In the genomic region with DNA sequence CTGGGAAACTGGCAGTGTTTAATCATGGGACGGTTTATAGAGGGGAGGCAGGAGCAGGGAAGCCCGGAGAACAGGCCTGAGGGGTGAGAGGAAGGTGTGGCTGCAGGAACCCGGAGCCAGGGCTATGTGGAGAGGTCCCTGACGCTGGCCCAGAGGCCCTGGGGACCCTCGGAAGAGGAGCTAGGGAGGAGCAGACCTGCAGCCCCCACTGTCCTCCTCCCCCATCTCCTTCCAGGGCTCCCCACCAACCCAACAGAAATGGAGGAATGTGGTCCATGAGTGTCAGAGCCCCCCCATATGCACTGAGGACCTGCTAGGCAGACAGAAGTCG, we compare ENCODE assay signal across 14 cellular contexts. TPM values are rescaled to one million over a fixed set of nuclear protein-coding genes. Genes with fewer than 3 reads are reported as not detected.
DNase-seq lines count a peak whose midpoint lies in the region; ATAC-seq and TF ChIP-seq lines count a peak whose summit lies in the region.
"Had no signal": no experiment of that assay in that cellular context is flagged by ENCODE, and none has a peak within 500 bp of the region (broad histone marks: within the 10 kb centered on the region; RNA-seq: fewer than 3 reads in every experiment).

No MANE protein-coding gene starts in this region.

- H3K9me3 ChIP-seq in DND-41 (ENCODE audit: insufficient read depth, low read length, severe bottlenecking) (no peaks in the 10 kb centered on the region), tibial artery (no peaks in the 10 kb centered on the region)
- no peaks in the 10 kb centered on the region for H3K9me3 ChIP-seq in naive thymus-derived CD4-positive, alpha-beta T cell (ENCODE audit: control insufficient read depth in 2 of 3, low read length in 3 of 3)
- H3K9me3 ChIP-seq: mucosa of descending colon had no signal

- no peaks in the 10 kb centered on the region for H3K36me3 Mint-ChIP-seq in activated CD4-positive, alpha-beta T cell treated with anti-CD3 and anti-CD28 coated beads for 36 hours (ENCODE audit: low read depth)
- no peaks in the 10 kb centered on the region for H3K36me3 Mint-ChIP-seq in WTC11
- H3K36me3 Mint-ChIP-seq in naive thymus-derived CD4-positive, alpha-beta T cell: peaks cover 0 to 10% (median 5%) of the 10 kb centered on the region in 5 donors

- peak overlapping the region; percentile 49 for H3K4me2 ChIP-seq in DND-41 (ENCODE audit: insufficient read depth, low read length)

- H3K27ac Mint-ChIP-seq in activated CD4-positive, alpha-beta T cell treated with anti-CD3 and anti-CD28 coated beads for 36 hours: peak overlapping the region; percentile 63
- peak overlapping the region; percentile 76; the same call in 1 of the 2 replicates for H3K27ac Mint-ChIP-seq in WTC11
- peak overlapping the region; percentile 91 to 100 (median 98) for H3K27ac Mint-ChIP-seq in naive thymus-derived CD4-positive, alpha-beta T cell

- H3K4me1 ChIP-seq in DND-41 (ENCODE audit: insufficient read depth, low read length) (peaks cover 43% of the 10 kb centered on the region), tibial artery (peaks cover 0 to 15% (median 7%) of the 10 kb centered on the region in 4 donors)
- H3K4me1 ChIP-seq in naive thymus-derived CD4-positive, alpha-beta T cell (ENCODE audit: control insufficient read depth in 2 of 2, insufficient read depth in 2 of 2, low read length in 2 of 2): peaks cover 37 to 54% of the 10 kb centered on the region in 2 donors

- H4K20me1 ChIP-seq in DND-41 (ENCODE audit: insufficient read depth, low read length): no peaks in the 10 kb centered on the region

- H3K4me3 Mint-ChIP-seq in activated CD4-positive, alpha-beta T cell treated with anti-CD3 and anti-CD28 coated beads for 36 hours: peak overlapping the region; percentile 41
- H3K4me3 Mint-ChIP-seq in WTC11: no peak overlapping the region
- H3K4me3 Mint-ChIP-seq in naive thymus-derived CD4-positive, alpha-beta T cell: peak overlapping the region; percentile 82 to 96 (median 92)

- H3K4me3 ChIP-seq in DND-41 (ENCODE audit: low read depth in 1 of 2, low read length in 2 of 2): peak overlapping the region in 1 of 2 experiments; percentile 27; a peak in 1 of 4 replicates
- H3K4me3 ChIP-seq in naive thymus-derived CD4-positive, alpha-beta T cell (ENCODE audit: low read length): peak overlapping the region; percentile 73
- H3K4me3 ChIP-seq in tibial artery: no peak overlapping the region
- H3K4me3 ChIP-seq: mucosa of descending colon had no signal

- no peak for ATAC-seq in activated CD4-positive, alpha-beta T cell treated with anti-CD3 and anti-CD28 coated beads for 36 hours
- ATAC-seq in DND-41 (ENCODE audit: insufficient read depth, low read depth) (no peak), WTC11 (no peak)
- ATAC-seq in naive thymus-derived CD4-positive, alpha-beta T cell: no peak

- CTCF ChIA-PET in activated CD4-positive, alpha-beta T cell treated with anti-CD3 and anti-CD28 coated beads for 36 hours (lab: Charles Lee): interaction anchor here (0.6 to 4.3 kb wide), 29 partner anchors 8 to 618 kb away, joined by 3 to 24 read pairs (median 5); a partner anchor contains a TSS
- CTCF ChIA-PET in WTC11 (lab: Charles Lee): interaction anchor here (0.7 to 5.3 kb wide), 58 partner anchors 7 to 245 kb away, joined by 3 to 52 read pairs (median 6); a partner anchor contains a TSS
- CTCF ChIA-PET in naive thymus-derived CD4-positive, alpha-beta T cell (lab: Charles Lee): interaction anchor here (0.6 to 4.8 kb wide), 19 partner anchors 11 to 173 kb away, joined by 3 to 50 read pairs (median 5); a partner anchor contains a TSS

- H3K36me3 ChIP-seq in DND-41 (ENCODE audit: insufficient read depth, low read length) (no peaks in the 10 kb centered on the region; the same call in 1 of the 2 replicates), tibial artery (no peaks in the 10 kb centered on the region)
- H3K36me3 ChIP-seq in naive thymus-derived CD4-positive, alpha-beta T cell (ENCODE audit: control insufficient read depth in 2 of 3, insufficient read depth in 3 of 3, low read length in 3 of 3): peaks cover 0 to 24% (median 0%) of the 10 kb centered on the region in 3 experiments

- POLR2A ChIA-PET in activated CD4-positive, alpha-beta T cell treated with anti-CD3 and anti-CD28 coated beads for 36 hours (lab: Charles Lee): interaction anchor here (0.6 to 1.6 kb wide), 3 partner anchors 34 to 105 kb away, joined by 3 to 6 read pairs (median 4); no protein-coding TSS in a partner anchor
- POLR2A ChIA-PET in WTC11 (lab: Charles Lee): interaction anchor here (0.6 to 1.2 kb wide), 4 partner anchors 23 to 105 kb away, joined by 3 to 5 read pairs (median 4); a partner anchor contains a TSS
- POLR2A ChIA-PET in naive thymus-derived CD4-positive, alpha-beta T cell (lab: Charles Lee): interaction anchor here (0.6 to 4.6 kb wide), 28 partner anchors 8 to 533 kb away, joined by 3 to 26 read pairs (median 4); a partner anchor contains a TSS

- H3K79me2 ChIP-seq in DND-41 (ENCODE audit: insufficient read depth, low read length): peaks cover 4% of the 10 kb centered on the region

- DNase-seq in activated CD4-positive, alpha-beta T cell treated with anti-CD3 and anti-CD28 coated beads for 36 hours: no peak
- no peak for DNase-seq in activated CD4-positive, alpha-beta T cell treated with anti-CD3 and anti-CD28 coated beads for 1 hour
- no peak for DNase-seq in DND-41
- no peak for DNase-seq in WTC11 (ENCODE audit: low spot score)
- DNase-seq in naive thymus-derived CD4-positive, alpha-beta T cell: no peak
- DNase-seq in tibial artery: no peak
- no peak for DNase-seq in NCI-H1694 (lab: John Stamatoyannopoulos, UW)
- DNase-seq in NCI-H1105 treated with DMSO at 0.1 percent for 48 hours (lab: John Stamatoyannopoulos, UW): no peak
- DNase-seq: GDM1, NCI-H1436, NCI-H226 had no signal

- H3K27ac ChIP-seq in DND-41 (ENCODE audit: low read length) (peak overlapping the region; percentile 74), tibial artery (no peak overlapping the region)
- peak overlapping the region; percentile 87 for H3K27ac ChIP-seq in naive thymus-derived CD4-positive, alpha-beta T cell (ENCODE audit: low read depth, low read length)

- H3K9me3 Mint-ChIP-seq in activated CD4-positive, alpha-beta T cell treated with anti-CD3 and anti-CD28 coated beads for 36 hours (ENCODE audit: low read depth): no peaks in the 10 kb centered on the region
- H3K9me3 Mint-ChIP-seq in WTC11: no peaks in the 10 kb centered on the region
- H3K9me3 Mint-ChIP-seq in naive thymus-derived CD4-positive, alpha-beta T cell: peaks cover 0 to 6% (median 0%) of the 10 kb centered on the region in 11 donors

- no peaks in the 10 kb centered on the region for H3K27me3 ChIP-seq in DND-41 (ENCODE audit: insufficient read depth, low read length, poor library complexity)
- H3K27me3 ChIP-seq in naive thymus-derived CD4-positive, alpha-beta T cell (ENCODE audit: control insufficient read depth in 2 of 2, insufficient read depth in 2 of 2, low read length in 2 of 2): no peaks in the 10 kb centered on the region
- H3K27me3 ChIP-seq in tibial artery: peaks cover 0 to 23% of the 10 kb centered on the region in 2 donors

- H3K27me3 Mint-ChIP-seq in activated CD4-positive, alpha-beta T cell treated with anti-CD3 and anti-CD28 coated beads for 36 hours: no peaks in the 10 kb centered on the region
- no peaks in the 10 kb centered on the region for H3K27me3 Mint-ChIP-seq in WTC11 (ENCODE audit: low read depth)
- peaks cover 0 to 4% (median 0%) of the 10 kb centered on the region in 5 donors for H3K27me3 Mint-ChIP-seq in naive thymus-derived CD4-positive, alpha-beta T cell

- TF ChIP-seq CTCF in DND-41 (IDR thresholded peaks at IDR 0.05; ENCODE audit: borderline replicate concordance, extremely low read depth, low read length, poor library complexity, severe bottlenecking) (no peak), WTC11 (IDR thresholded peaks at IDR 0.05) (no peak), tibial artery (IDR thresholded peaks at IDR 0.05) (no peak)

- intact Hi-C loops in activated CD4-positive, alpha-beta T cell treated with anti-CD3 and anti-CD28 coated beads for 36 hours (cut with DNase I, micrococcal nuclease): loop anchor here (1.0 to 5.0 kb wide), 8 partner anchors 64 to 171 kb away; a partner anchor contains a TSS
- intact Hi-C loops in naive thymus-derived CD4-positive, alpha-beta T cell (cut with micrococcal nuclease): loop anchor here (1.0 to 10.0 kb wide), 25 partner anchors 8 to 1783 kb away; a partner anchor contains a TSS
- intact Hi-C loops in tibial artery (cut with DNase I; ENCODE audit: low total_unique reads): loop anchor here (10.0 kb wide), 1 partner anchor 173 kb away; no protein-coding TSS in a partner anchor

- H3K4me1 Mint-ChIP-seq in activated CD4-positive, alpha-beta T cell treated with anti-CD3 and anti-CD28 coated beads for 36 hours: peaks cover 47% of the 10 kb centered on the region
- H3K4me1 Mint-ChIP-seq in WTC11: peaks cover 30% of the 10 kb centered on the region
- peaks cover 28 to 63% (median 53%) of the 10 kb centered on the region in 7 donors for H3K4me1 Mint-ChIP-seq in naive thymus-derived CD4-positive, alpha-beta T cell

- H2AFZ ChIP-seq in DND-41 (ENCODE audit: low read depth, low read length): no peak overlapping the region

- H3K9ac ChIP-seq in DND-41 (ENCODE audit: low read depth, low read length): peak overlapping the region; percentile 19

TF ChIP-seq in WTC11, 78 proteins besides CTCF, POLR2A, EP300 and RAD21:
- TF ChIP-seq ZNF396 (CRISPR knock-in tag; IDR thresholded peaks at IDR 0.05; ENCODE audit: borderline replicate concordance): no peak

RNA-seq across cellular contexts. Expression of a gene that starts 20.3 kb away (rescaled TPM):
- not detected for total RNA-seq in activated CD4-positive, alpha-beta T cell treated with anti-CD3 and anti-CD28 coated beads for 36 hours
- total RNA-seq in WTC11 (2021): 0.24 to 0.41 TPM (median 0.27 TPM) in 3 replicates
- total RNA-seq in naive thymus-derived CD4-positive, alpha-beta T cell: not detected
- polyA plus RNA-seq in naive thymus-derived CD4-positive, alpha-beta T cell: not detected
- total RNA-seq: A172, kidney epithelial cell, mucosa of descending colon had no signal

RNA-seq across cellular contexts. Expression of a gene that starts 37.7 kb away (rescaled TPM):
- 100 to 1,000 TPM; 100 to 107 TPM for total RNA-seq in activated CD4-positive, alpha-beta T cell treated with anti-CD3 and anti-CD28 coated beads for 36 hours
- 115 to 117 TPM (median 117 TPM) in 3 replicates for total RNA-seq in WTC11 (2021)
- 10 to 100 TPM in 1 of 5 experiments, not detected in 4; 49.0 TPM for total RNA-seq in naive thymus-derived CD4-positive, alpha-beta T cell
- not detected for polyA plus RNA-seq in naive thymus-derived CD4-positive, alpha-beta T cell

Comparison
In these comparisons a context has a peak if more than half of its experiments do, and no peak if none do; other contexts are left out.
1. H3K27ac ChIP-seq: peak in DND-41 (single experiment) and naive thymus-derived CD4-positive, alpha-beta T cell (single experiment); none in tibial artery (0 of 2).
2. Peak in every context shown above with its lines, with median percentiles within 50 percentile points of each other: H3K27ac Mint-ChIP-seq.